8 cellular contexts compared by ENCODE assay signal in genomic region chr22:39520874-39521857, GRCh38. TPM values are rescaled to one million over a fixed set of nuclear protein-coding genes. Genes with fewer than 3 reads are reported as not detected.
A peak's percentile ranks its signal among the peaks of the same experiment; 100 is the strongest.
DNase-seq lines count a peak whose midpoint lies in the region; ATAC-seq, FAIRE-seq and TF ChIP-seq lines count a peak whose summit lies in the region.

No MANE protein-coding gene starts in this region.

- peaks cover 40% of the 10 kb centered on the region for H3K79me2 ChIP-seq in HepG2 (ENCODE audit: insufficient read depth, low read length)

- H3K36me3 ChIP-seq in HepG2 (replicated peaks in 1 of 2; ENCODE audit: control insufficient read depth in 1 of 2, insufficient read depth in 2 of 2, low read length in 2 of 2): peaks cover 17 to 29% of the 10 kb centered on the region in 2 experiments; a peak in 4 of 5 replicates

- DNase-seq in ELR (ENCODE audit: low read depth) (peak; percentile 77), GOT3 (lab: John Stamatoyannopoulos, UW) (peak; percentile 72), NCI-H1092 (lab: John Stamatoyannopoulos, UW) (peak; percentile 31), dedifferentiated amniotic fluid mesenchymal stem cell (ENCODE audit: extremely low spot score) (peak; percentile 64), HepG2 (ENCODE audit: low spot score) (no peak)
- peak; percentile 71 for DNase-seq in activated CD4-positive, alpha-beta T cell treated with anti-CD3 and anti-CD28 coated beads, Interleukin-2, amount 10 ng/mL, durations not matched to agents 7 days and 5 days
- DNase-seq in stimulated activated CD4-positive, alpha-beta T cell treated with anti-CD3 and anti-CD28 coated beads, Interleukin-4, amount 100 ng/mL, for 48 hours (ENCODE audit: low read depth in 2 of 2): peak; percentile 65 to 69

- no peak; a peak in 1 of 4 replicates for TF ChIP-seq POLR2A in HepG2 (IDR thresholded peaks at IDR 0.05; ENCODE audit: insufficient read depth in 1 of 2, low read depth in 2 of 2, low read length in 2 of 2)

- peaks cover 62% of the 10 kb centered on the region for H3K36me3 Mint-ChIP-seq in activated CD4-positive, alpha-beta T cell treated with anti-CD3 and anti-CD28 coated beads, Interleukin-2, amount 10 ng/mL, durations not matched to agents 7 days and 5 days (ENCODE audit: low read depth)

- TF ChIP-seq EP300 in HepG2 (IDR thresholded peaks at IDR 0.05; ENCODE audit: low read depth in 2 of 2, low read length in 2 of 2) (no peak), HepG2 (CRISPR knock-in tag; IDR thresholded peaks at IDR 0.05; ENCODE audit: borderline replicate concordance) (no peak)

- peak overlapping the region; percentile 100 for H3K27ac ChIP-seq in HepG2 (ENCODE audit: extremely low read length, insufficient read depth, low read length)

- no peak for TF ChIP-seq CTCF in HepG2 (CRISPR knock-in tag; IDR thresholded peaks at IDR 0.05)

- ATAC-seq in HepG2 (peak; percentile 1; the same call in 2 of the 3 replicates), GM19463 (IDR thresholded peaks at IDR 0.05; ENCODE audit: unreplicated experiment) (no peak)

- 4% methylated on average over 19 of the region's 55 CpGs for WGBS in HepG2 (ENCODE audit: low lambda C conversion rate)

- H3K9me3 ChIP-seq in HepG2 (ENCODE audit: low read length): no peaks in the 10 kb centered on the region

- H4K20me1 ChIP-seq in HepG2 (ENCODE audit: insufficient read depth, low read length): peaks cover 44% of the 10 kb centered on the region

- H3K27ac Mint-ChIP-seq in activated CD4-positive, alpha-beta T cell treated with anti-CD3 and anti-CD28 coated beads, Interleukin-2, amount 10 ng/mL, durations not matched to agents 7 days and 5 days: peak overlapping the region; percentile 97

- POLR2A ChIA-PET in activated CD4-positive, alpha-beta T cell treated with anti-CD3 and anti-CD28 coated beads, Interleukin-2, amount 10 ng/mL, durations not matched to agents 7 days and 5 days (lab: Charles Lee): interaction anchor here (0.5 kb wide), 1 partner anchor 20 kb away, joined by 3 read pairs; no protein-coding TSS in a partner anchor
- POLR2A ChIA-PET in HepG2 (lab: Yijun Ruan, JAX): interaction anchor here (1.7 to 3.0 kb wide), 4 partner anchors 9 to 202 kb away, joined by 25 to 118 read pairs (median 58); partner anchors contain the start of genes MIEF1, RPL3 and RPS19BP1

- no peak for FAIRE-seq in HepG2 (lab: Jason Lieb, UNC)

- in situ Hi-C loops in HepG2 (cut with HindIII; ENCODE audit: extremely low pct_ligation_motif_present, low pct_unique_long_range_greater_than_20kb): no loop called here

- H3K9me3 Mint-ChIP-seq in activated CD4-positive, alpha-beta T cell treated with anti-CD3 and anti-CD28 coated beads, Interleukin-2, amount 10 ng/mL, durations not matched to agents 7 days and 5 days: no peaks in the 10 kb centered on the region

- H3K27me3 Mint-ChIP-seq in activated CD4-positive, alpha-beta T cell treated with anti-CD3 and anti-CD28 coated beads, Interleukin-2, amount 10 ng/mL, durations not matched to agents 7 days and 5 days: peaks cover 1% of the 10 kb centered on the region

- TSS peak; percentile 68 for BruUV-seq in HepG2 (replicated peaks; lab: Mats Ljungman, UMichigan)

- H3K27me3 ChIP-seq in HepG2 (ENCODE audit: control insufficient read depth in 1 of 2, insufficient read depth in 2 of 2, low read length in 2 of 2): no peaks in the 10 kb centered on the region; a peak in 1 of 5 replicates

- H3K4me2 ChIP-seq in HepG2 (ENCODE audit: low read depth, low read length): peak overlapping the region; percentile 96

- H3K4me1 Mint-ChIP-seq in activated CD4-positive, alpha-beta T cell treated with anti-CD3 and anti-CD28 coated beads, Interleukin-2, amount 10 ng/mL, durations not matched to agents 7 days and 5 days: peaks cover 64% of the 10 kb centered on the region

- peak overlapping the region; percentile 100 for H3K9ac ChIP-seq in HepG2 (ENCODE audit: insufficient read depth, low read depth, low read length)

- no peak for TF ChIP-seq RAD21 in HepG2 (CRISPR knock-in tag; IDR thresholded peaks at IDR 0.05)

- peak overlapping the region; percentile 86 for H3K4me3 Mint-ChIP-seq in activated CD4-positive, alpha-beta T cell treated with anti-CD3 and anti-CD28 coated beads, Interleukin-2, amount 10 ng/mL, durations not matched to agents 7 days and 5 days

- intact Hi-C loops in HepG2 (cut with micrococcal nuclease; ENCODE audit: unreplicated experiment): loop anchor here (2.0 kb wide), 1 partner anchor 18 kb away; the partner anchor contains the start of gene MIEF1

- CTCF ChIA-PET in activated CD4-positive, alpha-beta T cell treated with anti-CD3 and anti-CD28 coated beads, Interleukin-2, amount 10 ng/mL, durations not matched to agents 7 days and 5 days (lab: Charles Lee): interaction anchor here (1.0 to 11.4 kb wide), 4 partner anchors 9 to 27 kb away, joined by 3 to 216 read pairs (median 18); partner anchors contain the start of gene MIEF1
- CTCF ChIA-PET in HepG2 (lab: Yijun Ruan, JAX; ENCODE audit: low intra/inter-chr PET ratio, low total read pairs): no interaction called here

- H2AFZ ChIP-seq in HepG2 (ENCODE audit: low read length): no peak overlapping the region

- H3K4me1 ChIP-seq in HepG2 (ENCODE audit: insufficient read depth, low read length): peaks cover 56% of the 10 kb centered on the region

- peak overlapping the region; percentile 98 to 100 (median 100) for H3K4me3 ChIP-seq in HepG2 (replicated peaks in 1 of 3; ENCODE audit: insufficient read depth in 1 of 3, low read depth in 2 of 3, low read length in 3 of 3)

RNA-seq across cellular contexts. Expression of gene ATF4, which starts 0.8 kb away (rescaled TPM):
- total RNA-seq in activated CD4-positive, alpha-beta T cell treated with anti-CD3 and anti-CD28 coated beads, Interleukin-2, amount 10 ng/mL, durations not matched to agents 7 days and 5 days: 100 to 1,000 TPM; 372 to 437 TPM
- 442 and 486 TPM in 2 replicates for total RNA-seq in HepG2 (2016; rRNA removed; fragmentation: Illumina TruSeq; extraction: Trizol)
- total RNA-seq in HepG2 (2016; cell fraction: cytosol; rRNA removed; fragmentation: Illumina TruSeq; extraction: Trizol; ENCODE audit: low read depth): 489 and 519 TPM in 2 replicates
- total RNA-seq in HepG2 (2016; cell fraction: insoluble cytoplasmic fraction; rRNA removed; fragmentation: Illumina TruSeq; extraction: Trizol): 409 and 471 TPM in 2 replicates
- total RNA-seq in HepG2 (2016; cell fraction: membrane; rRNA removed; fragmentation: Illumina TruSeq; extraction: Trizol): 1,028 and 1,060 TPM in 2 replicates
- total RNA-seq in HepG2 (2016; cell fraction: nucleus; rRNA removed; fragmentation: Illumina TruSeq; extraction: Trizol): 286 and 328 TPM in 2 replicates
- polyA plus RNA-seq in HepG2 (2011; rRNA removed): 1,157 and 1,297 TPM in 2 replicates
- 1,218 and 1,254 TPM in 2 replicates for polyA plus RNA-seq in HepG2 (2011; cell fraction: cytosol; rRNA removed)
- polyA plus RNA-seq in HepG2 (2011; cell fraction: nucleus; rRNA removed): 1,279 and 1,395 TPM in 2 replicates
- polyA plus RNA-seq in HepG2 (2012): 465 and 610 TPM in 2 replicates
- polyA plus RNA-seq in HepG2 (2016; cell fraction: cytosol; fragmentation: Illumina TruSeq; extraction: Trizol; ENCODE audit: low read depth): 745 and 811 TPM in 2 replicates
- 563 and 623 TPM in 2 replicates for polyA plus RNA-seq in HepG2 (2016; cell fraction: insoluble cytoplasmic fraction; fragmentation: Illumina TruSeq; extraction: Trizol; ENCODE audit: low read depth)
- polyA plus RNA-seq in HepG2 (2016; cell fraction: membrane; fragmentation: Illumina TruSeq; extraction: Trizol; ENCODE audit: low read depth): 1,265 and 1,282 TPM in 2 replicates
- 710 and 725 TPM in 2 replicates for polyA plus RNA-seq in HepG2 (2016; cell fraction: nucleus; fragmentation: Illumina TruSeq; extraction: Trizol; ENCODE audit: insufficient read depth, low read depth)
- polyA minus RNA-seq in HepG2 (2011; rRNA and poly(A)+ RNA removed; ENCODE audit: low replicate concordance): 242 and 314 TPM in 2 replicates
- 175 and 193 TPM in 2 replicates for polyA minus RNA-seq in HepG2 (2011; cell fraction: cytosol; rRNA and poly(A)+ RNA removed)
- polyA minus RNA-seq in HepG2 (2011; cell fraction: nucleus; rRNA and poly(A)+ RNA removed): 213 and 242 TPM in 2 replicates

RNA-seq across cellular contexts. Expression of gene RPS19BP1, which starts 11.4 kb away (rescaled TPM):
- 10 to 100 TPM; 51.8 to 69.3 TPM for total RNA-seq in activated CD4-positive, alpha-beta T cell treated with anti-CD3 and anti-CD28 coated beads, Interleukin-2, amount 10 ng/mL, durations not matched to agents 7 days and 5 days
- 81.3 and 88.2 TPM in 2 replicates for total RNA-seq in HepG2 (2016; rRNA removed; fragmentation: Illumina TruSeq; extraction: Trizol)
- 128 and 142 TPM in 2 replicates for total RNA-seq in HepG2 (2016; cell fraction: cytosol; rRNA removed; fragmentation: Illumina TruSeq; extraction: Trizol; ENCODE audit: low read depth)
- 77.0 and 92.6 TPM in 2 replicates for total RNA-seq in HepG2 (2016; cell fraction: insoluble cytoplasmic fraction; rRNA removed; fragmentation: Illumina TruSeq; extraction: Trizol)
- total RNA-seq in HepG2 (2016; cell fraction: membrane; rRNA removed; fragmentation: Illumina TruSeq; extraction: Trizol): 138 and 159 TPM in 2 replicates
- 32.9 and 36.8 TPM in 2 replicates for total RNA-seq in HepG2 (2016; cell fraction: nucleus; rRNA removed; fragmentation: Illumina TruSeq; extraction: Trizol)
- 44.3 and 47.8 TPM in 2 replicates for polyA plus RNA-seq in HepG2 (2011; rRNA removed)
- polyA plus RNA-seq in HepG2 (2011; cell fraction: cytosol; rRNA removed): 48.9 and 72.7 TPM in 2 replicates
- 39.6 and 43.4 TPM in 2 replicates for polyA plus RNA-seq in HepG2 (2011; cell fraction: nucleus; rRNA removed)
- 22.5 and 32.4 TPM in 2 replicates for polyA plus RNA-seq in HepG2 (2012)
- polyA plus RNA-seq in HepG2 (2016; cell fraction: cytosol; fragmentation: Illumina TruSeq; extraction: Trizol; ENCODE audit: low read depth): 155 and 179 TPM in 2 replicates
- 84.3 and 101 TPM in 2 replicates for polyA plus RNA-seq in HepG2 (2016; cell fraction: insoluble cytoplasmic fraction; fragmentation: Illumina TruSeq; extraction: Trizol; ENCODE audit: low read depth)
- 130 and 146 TPM in 2 replicates for polyA plus RNA-seq in HepG2 (2016; cell fraction: membrane; fragmentation: Illumina TruSeq; extraction: Trizol; ENCODE audit: low read depth)
- polyA plus RNA-seq in HepG2 (2016; cell fraction: nucleus; fragmentation: Illumina TruSeq; extraction: Trizol; ENCODE audit: insufficient read depth, low read depth): 72.3 and 78.7 TPM in 2 replicates
- 8.8 and 14.5 TPM in 2 replicates for polyA minus RNA-seq in HepG2 (2011; rRNA and poly(A)+ RNA removed; ENCODE audit: low replicate concordance)
- polyA minus RNA-seq in HepG2 (2011; cell fraction: cytosol; rRNA and poly(A)+ RNA removed): 7.8 and 8.0 TPM in 2 replicates
- polyA minus RNA-seq in HepG2 (2011; cell fraction: nucleus; rRNA and poly(A)+ RNA removed): 12.2 and 13.9 TPM in 2 replicates

RNA-seq across cellular contexts. Expression of gene MIEF1, which starts 19.1 kb away (rescaled TPM):
- 10 to 100 TPM; 34.8 to 40.0 TPM for total RNA-seq in activated CD4-positive, alpha-beta T cell treated with anti-CD3 and anti-CD28 coated beads, Interleukin-2, amount 10 ng/mL, durations not matched to agents 7 days and 5 days
- total RNA-seq in HepG2 (2016; rRNA removed; fragmentation: Illumina TruSeq; extraction: Trizol): 34.8 and 41.4 TPM in 2 replicates
- 5.5 and 6.5 TPM in 2 replicates for total RNA-seq in HepG2 (2016; cell fraction: cytosol; rRNA removed; fragmentation: Illumina TruSeq; extraction: Trizol; ENCODE audit: low read depth)
- 33.7 and 36.8 TPM in 2 replicates for total RNA-seq in HepG2 (2016; cell fraction: insoluble cytoplasmic fraction; rRNA removed; fragmentation: Illumina TruSeq; extraction: Trizol)
- 22.9 and 23.9 TPM in 2 replicates for total RNA-seq in HepG2 (2016; cell fraction: membrane; rRNA removed; fragmentation: Illumina TruSeq; extraction: Trizol)
- total RNA-seq in HepG2 (2016; cell fraction: nucleus; rRNA removed; fragmentation: Illumina TruSeq; extraction: Trizol): 26.2 and 27.8 TPM in 2 replicates
- 21.7 and 22.3 TPM in 2 replicates for polyA plus RNA-seq in HepG2 (2011; rRNA removed)
- 19.7 and 20.6 TPM in 2 replicates for polyA plus RNA-seq in HepG2 (2011; cell fraction: cytosol; rRNA removed)
- polyA plus RNA-seq in HepG2 (2011; cell fraction: nucleus; rRNA removed): 24.5 and 25.2 TPM in 2 replicates
- polyA plus RNA-seq in HepG2 (2012): 28.6 and 29.6 TPM in 2 replicates
- polyA plus RNA-seq in HepG2 (2016; cell fraction: cytosol; fragmentation: Illumina TruSeq; extraction: Trizol; ENCODE audit: low read depth): 2.6 and 3.1 TPM in 2 replicates
- polyA plus RNA-seq in HepG2 (2016; cell fraction: insoluble cytoplasmic fraction; fragmentation: Illumina TruSeq; extraction: Trizol; ENCODE audit: low read depth): 31.2 and 35.5 TPM in 2 replicates
- polyA plus RNA-seq in HepG2 (2016; cell fraction: membrane; fragmentation: Illumina TruSeq; extraction: Trizol; ENCODE audit: low read depth): 11.4 and 11.8 TPM in 2 replicates
- polyA plus RNA-seq in HepG2 (2016; cell fraction: nucleus; fragmentation: Illumina TruSeq; extraction: Trizol; ENCODE audit: insufficient read depth, low read depth): 32.6 and 32.8 TPM in 2 replicates
- 36.4 and 63.8 TPM in 2 replicates for polyA minus RNA-seq in HepG2 (2011; rRNA and poly(A)+ RNA removed; ENCODE audit: low replicate concordance)
- 19.3 and 21.8 TPM in 2 replicates for polyA minus RNA-seq in HepG2 (2011; cell fraction: cytosol; rRNA and poly(A)+ RNA removed)
- polyA minus RNA-seq in HepG2 (2011; cell fraction: nucleus; rRNA and poly(A)+ RNA removed): 27.2 and 33.9 TPM in 2 replicates

RNA-seq across cellular contexts. Expression of gene CACNA1I, which starts 49.4 kb away (rescaled TPM):
- total RNA-seq in activated CD4-positive, alpha-beta T cell treated with anti-CD3 and anti-CD28 coated beads, Interleukin-2, amount 10 ng/mL, durations not matched to agents 7 days and 5 days: 1 to 10 TPM; 8.4 to 9.3 TPM
- total RNA-seq in HepG2 (2016; rRNA removed; fragmentation: Illumina TruSeq; extraction: Trizol): not detected in 2 replicates
- total RNA-seq in HepG2 (2016; cell fraction: cytosol; rRNA removed; fragmentation: Illumina TruSeq; extraction: Trizol; ENCODE audit: low read depth): not detected in 2 replicates
- not detected in 2 replicates for total RNA-seq in HepG2 (2016; cell fraction: insoluble cytoplasmic fraction; rRNA removed; fragmentation: Illumina TruSeq; extraction: Trizol)
- not detected in 2 replicates for total RNA-seq in HepG2 (2016; cell fraction: membrane; rRNA removed; fragmentation: Illumina TruSeq; extraction: Trizol)
- total RNA-seq in HepG2 (2016; cell fraction: nucleus; rRNA removed; fragmentation: Illumina TruSeq; extraction: Trizol): not detected in 2 replicates
- polyA plus RNA-seq in HepG2 (2011; rRNA removed): not detected in 2 replicates
- not detected in 2 replicates for polyA plus RNA-seq in HepG2 (2011; cell fraction: cytosol; rRNA removed)
- polyA plus RNA-seq in HepG2 (2011; cell fraction: nucleus; rRNA removed): 0.02 TPM in 2 replicates
- polyA plus RNA-seq in HepG2 (2012): 0.03 TPM in 1 of 2 replicates, not detected in the other
- polyA plus RNA-seq in HepG2 (2016; cell fraction: cytosol; fragmentation: Illumina TruSeq; extraction: Trizol; ENCODE audit: low read depth): not detected in 2 replicates
- not detected in 2 replicates for polyA plus RNA-seq in HepG2 (2016; cell fraction: insoluble cytoplasmic fraction; fragmentation: Illumina TruSeq; extraction: Trizol; ENCODE audit: low read depth)
- polyA plus RNA-seq in HepG2 (2016; cell fraction: membrane; fragmentation: Illumina TruSeq; extraction: Trizol; ENCODE audit: low read depth): not detected in 2 replicates
- not detected in 2 replicates for polyA plus RNA-seq in HepG2 (2016; cell fraction: nucleus; fragmentation: Illumina TruSeq; extraction: Trizol; ENCODE audit: insufficient read depth, low read depth)
- 0.04 and 0.05 TPM in 2 replicates for polyA minus RNA-seq in HepG2 (2011; rRNA and poly(A)+ RNA removed; ENCODE audit: low replicate concordance)
- polyA minus RNA-seq in HepG2 (2011; cell fraction: cytosol; rRNA and poly(A)+ RNA removed): not detected in 2 replicates
- not detected in 2 replicates for polyA minus RNA-seq in HepG2 (2011; cell fraction: nucleus; rRNA and poly(A)+ RNA removed)
